21 cellular contexts compared by ENCODE assay signal in genomic region chr2:64602436-64602835, GRCh38.
"Had no signal": no experiment of that assay in that cellular context is flagged by ENCODE, and none has a peak within 500 bp of the region (broad histone marks: within the 10 kb centered on the region; RNA-seq: fewer than 3 reads in every experiment).

No MANE protein-coding gene starts in this region.

- H3K4me2 ChIP-seq: SK-N-SH had no signal

- H3K4me3 ChIP-seq: MG63 had no signal

- DNase-seq: Karpas-422, KBM-7, MG63, NCI-H1092 treated with DMSO at 0.1 percent for 48 hours, NCI-H1436, NCI-H187, NCI-H2029, NCI-H2081 treated with DMSO at 0.1 percent for 48 hours, NCI-H2171, NCI-H226, NCI-H446, NCI-H510A, NCI-H524 treated with DMSO at 0.1 percent for 48 hours, NCI-H774, PC-3, SHP77, SK-N-SH, SW 1271 had no signal

- H3K27me3 ChIP-seq: MG63 had no signal

- H3K36me3 ChIP-seq: MG63 had no signal

- H3K9me2 ChIP-seq: SK-N-SH had no signal

- ATAC-seq: Panc1, PC-3 had no signal

- H3K27ac ChIP-seq: HL-60, RWPE1 had no signal

- H3K9me3 ChIP-seq: MG63, SK-N-SH had no signal

- H3K9ac ChIP-seq: SK-N-SH had no signal
